ENCODE assay signal across 8 cellular contexts in the genomic region with DNA sequence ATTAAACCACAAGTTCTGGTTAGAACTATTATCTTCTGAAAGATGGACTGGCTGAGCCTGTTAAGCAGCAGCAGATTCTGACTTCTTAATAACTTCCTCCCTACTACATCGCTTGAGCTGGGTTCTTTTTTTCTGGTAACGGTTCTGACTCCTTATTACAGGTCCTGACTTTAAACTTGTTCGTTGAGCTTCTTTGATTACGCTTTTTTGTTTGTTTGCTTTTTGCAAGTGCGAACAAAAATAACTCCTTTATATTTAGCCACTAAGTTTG. TPM values are rescaled to one million over a fixed set of nuclear protein-coding genes. Genes with fewer than 3 reads are reported as not detected.
DNase-seq lines count a peak whose midpoint lies in the region; ATAC-seq and TF ChIP-seq lines count a peak whose summit lies in the region.

No MANE protein-coding gene starts in this region.

- no peak overlapping the region for H2AFZ ChIP-seq in KMS-11 (ENCODE audit: low read depth)

- no peaks in the 10 kb centered on the region for H3K9me3 ChIP-seq in BLaER1

- H3K36me3 Mint-ChIP-seq in naive thymus-derived CD8-positive, alpha-beta T cell, result peaks cover 0 to 2% (median 0%) of the 10 kb centered on the region in 3 donors

- H3K36me3 ChIP-seq in BLaER1 (no peaks in the 10 kb centered on the region), KMS-11 (ENCODE audit: insufficient read depth) (no peaks in the 10 kb centered on the region)

- peak overlapping the region; percentile 95 to 100 (median 98) for H3K4me3 Mint-ChIP-seq in naive thymus-derived CD8-positive, alpha-beta T cell

- no peak for DNase-seq in coronary artery (ENCODE audit: low spot score)
- peak in 2 of 10 donors; percentile 10 to 15 for DNase-seq in naive thymus-derived CD8-positive, alpha-beta T cell
- DNase-seq in NCI-H524 treated with DMSO at 0.1 percent for 48 hours (lab: John Stamatoyannopoulos, UW), result no peak
- no peak for DNase-seq in activated CD4-positive, CD25-positive, alpha-beta regulatory T cell treated with anti-CD3 and anti-CD28 coated beads, Interleukin-2, amount 50 U/mL, for 72 hours
- no peak for DNase-seq in stimulated activated CD4-positive, alpha-beta T cell treated with anti-CD3 and anti-CD28 coated beads, Interleukin-4, amount 100 ng/mL, for 4 hours
- DNase-seq in NCI-H2081 treated with DMSO at 0.1 percent for 48 hours (lab: John Stamatoyannopoulos, UW), result no peak

- H3K4me1 ChIP-seq in BLaER1 (peaks cover 33% of the 10 kb centered on the region), KMS-11 (ENCODE audit: low read depth, poor library complexity, severe bottlenecking) (peaks cover 13% of the 10 kb centered on the region)

- peak overlapping the region; percentile 98 for H3K4me3 ChIP-seq in BLaER1
- H3K4me3 ChIP-seq in KMS-11 (IDR thresholded peaks at IDR 0.05; ENCODE audit: insufficient read depth, low read depth, low read length), result no peak overlapping the region
- peak overlapping the region; percentile 97 for H3K4me3 ChIP-seq in coronary artery

- peak overlapping the region; percentile 79 for H3K9ac ChIP-seq in BLaER1
- peak overlapping the region; percentile 2; the same call in 1 of the 2 replicates for H3K9ac ChIP-seq in KMS-11

- peaks cover 35% of the 10 kb centered on the region; the same call in 1 of the 2 replicates for H3K79me2 ChIP-seq in KMS-11 (ENCODE audit: insufficient read depth, low read depth)

- H3K27me3 Mint-ChIP-seq in naive thymus-derived CD8-positive, alpha-beta T cell, result no peaks in the 10 kb centered on the region

- H3K4me1 Mint-ChIP-seq in naive thymus-derived CD8-positive, alpha-beta T cell, result peaks cover 14 to 57% (median 37%) of the 10 kb centered on the region in 4 donors

- H3K9me3 Mint-ChIP-seq in naive thymus-derived CD8-positive, alpha-beta T cell, result no peaks in the 10 kb centered on the region

- H3K27ac ChIP-seq in BLaER1 (peak overlapping the region; percentile 57), KMS-11 (peak overlapping the region; percentile 11; the same call in 1 of the 2 replicates), coronary artery (peak overlapping the region; percentile 87 to 93)

- H4K20me1 ChIP-seq in BLaER1 (peaks cover 48% of the 10 kb centered on the region), KMS-11 (ENCODE audit: insufficient read depth) (no peaks in the 10 kb centered on the region)

- H3K27ac Mint-ChIP-seq in naive thymus-derived CD8-positive, alpha-beta T cell, result peak overlapping the region; percentile 90 to 98 (median 95)

- POLR2A ChIA-PET in naive thymus-derived CD8-positive, alpha-beta T cell (lab: Charles Lee), result interaction anchor here (0.6 to 3.5 kb wide), 11 partner anchors 10 to 119 kb away, joined by 3 to 56 read pairs (median 8); a partner anchor contains a TSS

- H3K27me3 ChIP-seq in BLaER1 (no peaks in the 10 kb centered on the region), KMS-11 (ENCODE audit: insufficient read depth, low read depth) (no peaks in the 10 kb centered on the region)

- TF ChIP-seq CTCF in KMS-11 (conservative IDR thresholded peaks at IDR 0.05; ENCODE audit: low read depth, low read length), result no peak
- TF ChIP-seq CTCF in coronary artery (IDR thresholded peaks at IDR 0.05), result no peak

- H3K4me2 ChIP-seq in BLaER1 (peak overlapping the region; percentile 94), KMS-11 (peak overlapping the region; percentile 60)

- no peak for ATAC-seq in naive thymus-derived CD8-positive, alpha-beta T cell

RNA-seq across cellular contexts. Expression of gene CBL, which starts 1.1 kb away (rescaled TPM):
- 10 to 100 TPM; 46.9 to 51.6 TPM for total RNA-seq in naive thymus-derived CD8-positive, alpha-beta T cell
- polyA plus RNA-seq in naive thymus-derived CD8-positive, alpha-beta T cell, result 10 to 100 TPM; 11.5 to 16.1 (median 12.2) TPM

RNA-seq across cellular contexts. Expression of gene NHERF4, which starts 22.0 kb away (rescaled TPM):
- under 1 TPM; 0.42 to 0.55 TPM for total RNA-seq in naive thymus-derived CD8-positive, alpha-beta T cell
- not detected for polyA plus RNA-seq in naive thymus-derived CD8-positive, alpha-beta T cell

RNA-seq across cellular contexts. Expression of gene NLRX1, which starts 38.7 kb away (rescaled TPM):
- total RNA-seq in naive thymus-derived CD8-positive, alpha-beta T cell, result 10 to 100 TPM; 10.3 to 10.5 TPM
- 10 to 100 TPM in 1 of 3 donors, 1 to 10 TPM in 2; 4.0 to 10.9 (median 7.1) TPM for polyA plus RNA-seq in naive thymus-derived CD8-positive, alpha-beta T cell

RNA-seq across cellular contexts. Expression of gene ABCG4, which starts 58.4 kb away (rescaled TPM):
- total RNA-seq in naive thymus-derived CD8-positive, alpha-beta T cell, result not detected
- polyA plus RNA-seq in naive thymus-derived CD8-positive, alpha-beta T cell, result not detected

Comparison
In these comparisons a context has a peak if more than half of its experiments do, and no peak if none do; other contexts are left out.
1. H3K27ac ChIP-seq: peak in every context shown above with its lines; median percentile 90 in coronary artery; 57 in BLaER1; 11 in KMS-11.